Comparison of ENCODE assay signal across 23 cellular contexts in the genomic region with DNA sequence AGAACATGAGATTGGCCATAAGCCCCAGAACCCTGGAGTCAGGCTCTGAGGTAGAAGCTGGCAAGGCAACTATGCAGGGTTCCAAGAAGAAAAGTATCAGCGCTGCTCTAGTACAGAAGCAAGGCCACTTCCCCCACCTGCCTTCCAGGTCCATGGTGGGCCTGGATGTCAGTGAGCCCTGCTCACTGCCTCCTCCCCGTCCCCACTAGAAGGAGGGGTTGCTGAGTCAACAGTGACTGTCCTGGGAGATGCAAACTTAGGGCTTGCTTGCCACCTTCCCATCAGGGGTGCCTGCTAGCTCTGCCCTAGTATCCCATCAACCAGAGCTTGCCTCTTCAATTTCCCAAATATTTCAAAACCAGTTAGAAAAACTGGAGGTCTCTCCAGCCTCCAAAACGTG.
"Had no signal": no experiment of that assay in that cellular context is flagged by ENCODE, and none has a peak within 500 bp of the region (broad histone marks: within the 10 kb centered on the region; RNA-seq: fewer than 3 reads in every experiment).

No MANE protein-coding gene starts in this region.

- H3K27me3 Mint-ChIP-seq: activated CD8-positive, alpha-beta memory T cell treated with anti-CD3 and anti-CD28 coated beads, Interleukin-2, amount 10 ng/mL, durations not matched to agents 7 days and 5 days; activated naive CD4-positive, alpha-beta T cell treated with anti-CD3 and anti-CD28 coated beads, Interleukin-2, amount 10 ng/mL, durations not matched to agents 7 days and 5 days; activated naive CD8-positive, alpha-beta T cell treated with anti-CD3 and anti-CD28 coated beads for 36 hours; activated T-cell treated with anti-CD3 and anti-CD28 coated beads, Interleukin-2, amount 50 U/mL, for 24 hours; IgD-negative memory B cell had no signal

- H3K4me3 Mint-ChIP-seq: activated CD8-positive, alpha-beta memory T cell treated with anti-CD3 and anti-CD28 coated beads, Interleukin-2, amount 10 ng/mL, durations not matched to agents 7 days and 5 days; activated CD8-positive, alpha-beta T cell treated with anti-CD3 and anti-CD28 coated beads, Interleukin-2, amount 10 ng/mL, durations not matched to agents 7 days and 5 days; activated naive CD4-positive, alpha-beta T cell treated with anti-CD3 and anti-CD28 coated beads, Interleukin-2, amount 10 ng/mL, durations not matched to agents 7 days and 5 days; activated naive CD8-positive, alpha-beta T cell treated with anti-CD3 and anti-CD28 coated beads for 36 hours; activated T-cell treated with anti-CD3 and anti-CD28 coated beads, Interleukin-2, amount 50 U/mL, for 24 hours; IgD-negative memory B cell; WTC11 had no signal

- H3K9me3 ChIP-seq: Peyer's patch, SJSA1 had no signal

- H3K27ac ChIP-seq: Peyer's patch, SJSA1 had no signal

- H3K4me3 ChIP-seq: Peyer's patch, SJSA1 had no signal

- H3K36me3 Mint-ChIP-seq: activated CD8-positive, alpha-beta memory T cell treated with anti-CD3 and anti-CD28 coated beads, Interleukin-2, amount 10 ng/mL, durations not matched to agents 7 days and 5 days; activated naive CD8-positive, alpha-beta T cell treated with anti-CD3 and anti-CD28 coated beads for 36 hours; WTC11 had no signal

- DNase-seq: activated CD4-positive, alpha-beta T cell treated with anti-CD3 and anti-CD28 coated beads for 48 hours; activated CD4-positive, alpha-beta T cell treated with anti-CD3 and anti-CD28 coated beads, Interleukin-2, amount 50 U/mL, for 4 hours; activated CD4-positive, CD25-positive, alpha-beta regulatory T cell treated with anti-CD3 and anti-CD28 coated beads, Interleukin-2, amount 50 U/mL, for 72 hours; activated CD8-positive, alpha-beta memory T cell treated with anti-CD3 and anti-CD28 coated beads, Interleukin-2, amount 10 ng/mL, durations not matched to agents 7 days and 5 days; activated CD8-positive, alpha-beta T cell treated with anti-CD3 and anti-CD28 coated beads, Interleukin-2, amount 10 ng/mL, durations not matched to agents 7 days and 5 days; activated effector memory CD4-positive, alpha-beta T cell treated with anti-CD3 and anti-CD28 coated beads, Interleukin-2, amount 50 U/mL, for 16 hours; activated naive CD4-positive, alpha-beta T cell treated with anti-CD3 and anti-CD28 coated beads, Interleukin-2, amount 10 ng/mL, durations not matched to agents 7 days and 5 days; activated naive CD8-positive, alpha-beta T cell treated with anti-CD3 and anti-CD28 coated beads for 36 hours; activated T-cell treated with anti-CD3 and anti-CD28 coated beads, Interleukin-2, amount 50 U/mL, for 24 hours; caudate nucleus; KG1; NCI-H1092; NCI-H1417; NCI-H1694; NCI-H2029; NCI-H524; Peyer's patch; SHP77; SW 1271 had no signal

- H3K27ac Mint-ChIP-seq: activated CD8-positive, alpha-beta memory T cell treated with anti-CD3 and anti-CD28 coated beads, Interleukin-2, amount 10 ng/mL, durations not matched to agents 7 days and 5 days; activated CD8-positive, alpha-beta T cell treated with anti-CD3 and anti-CD28 coated beads, Interleukin-2, amount 10 ng/mL, durations not matched to agents 7 days and 5 days; activated naive CD4-positive, alpha-beta T cell treated with anti-CD3 and anti-CD28 coated beads, Interleukin-2, amount 10 ng/mL, durations not matched to agents 7 days and 5 days; activated naive CD8-positive, alpha-beta T cell treated with anti-CD3 and anti-CD28 coated beads for 36 hours; activated T-cell treated with anti-CD3 and anti-CD28 coated beads, Interleukin-2, amount 50 U/mL, for 24 hours; IgD-negative memory B cell; WTC11 had no signal

- H3K27me3 ChIP-seq: Peyer's patch, SJSA1 had no signal

- H3K4me1 ChIP-seq: SJSA1 had no signal

- ATAC-seq: activated CD8-positive, alpha-beta memory T cell treated with anti-CD3 and anti-CD28 coated beads, Interleukin-2, amount 10 ng/mL, durations not matched to agents 7 days and 5 days; activated CD8-positive, alpha-beta T cell treated with anti-CD3 and anti-CD28 coated beads, Interleukin-2, amount 10 ng/mL, durations not matched to agents 7 days and 5 days; SK-N-SH treated with all-trans-retinoic acid at 6 μM for 48 hours; WTC11 had no signal

- H3K9me3 Mint-ChIP-seq: activated naive CD4-positive, alpha-beta T cell treated with anti-CD3 and anti-CD28 coated beads, Interleukin-2, amount 10 ng/mL, durations not matched to agents 7 days and 5 days; activated naive CD8-positive, alpha-beta T cell treated with anti-CD3 and anti-CD28 coated beads for 36 hours; activated T-cell treated with anti-CD3 and anti-CD28 coated beads, Interleukin-2, amount 50 U/mL, for 24 hours; IgD-negative memory B cell; WTC11 had no signal
